22 cellular contexts compared by ENCODE assay signal in the genomic region with DNA sequence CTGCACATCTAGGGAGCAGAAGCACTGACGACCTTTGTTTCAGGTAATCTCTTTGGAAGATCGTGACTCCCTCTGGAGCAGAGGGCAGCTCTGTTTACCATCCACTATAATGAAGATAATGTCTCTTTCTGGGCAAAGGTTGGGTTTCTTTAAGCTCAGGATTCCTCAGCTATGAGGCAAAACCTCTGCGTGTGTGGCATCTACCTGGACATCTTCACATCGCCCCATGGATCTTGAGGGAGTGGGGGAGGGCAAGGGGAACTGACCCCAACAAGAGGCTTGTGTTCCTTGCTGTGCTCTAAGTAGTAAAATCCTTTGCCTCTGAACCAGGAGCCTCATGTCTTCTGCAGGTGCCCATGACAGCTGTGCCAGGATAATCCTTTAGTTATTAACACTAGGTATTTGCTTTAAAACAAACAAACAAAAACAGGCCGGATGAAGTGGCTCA. TPM values are rescaled to one million over a fixed set of nuclear protein-coding genes. Genes with fewer than 3 reads are reported as not detected.
"Had no signal": no experiment of that assay in that cellular context is flagged by ENCODE, and none has a peak within 500 bp of the region (broad histone marks: within the 10 kb centered on the region; RNA-seq: fewer than 3 reads in every experiment).

No MANE protein-coding gene starts in this region.

- H3K4me1 ChIP-seq: foreskin keratinocyte, prostate gland, suprapubic skin had no signal

- H3K4me3 ChIP-seq: left lung, prostate gland, smooth muscle cell, suprapubic skin had no signal

- ATAC-seq: foreskin keratinocyte; left lung; natural killer cell treated with Interleukin-12 subunit alpha and Interleukin-12 subunit beta and Interleukin-15 and Interleukin-18, amount 100 ng/mL, for 72 hours; T-cell had no signal

- H3K27me3 Mint-ChIP-seq: memory B cell; stimulated activated naive CD8-positive, alpha-beta T cell treated with anti-CD3 and anti-CD28 coated beads, Interleukin-15, Interleukin-2, amounts not matched to agents 100 ng/mL and 50 ng/mL, for 24 hours had no signal

- H3K27ac ChIP-seq: foreskin keratinocyte, left lung, prostate gland, suprapubic skin had no signal

- H3K4me3 Mint-ChIP-seq: activated naive CD8-positive, alpha-beta T cell treated with anti-CD3 and anti-CD28 coated beads, Interleukin-2, amount 10 ng/mL, durations not matched to agents 7 days and 5 days; activated T-helper 1 cell treated with anti-CD3 and anti-CD28 coated beads, Interleukin-12 subunit alpha, Interleukin-12 subunit beta, Interleukin-2, Interleukin-4 antibody, amounts not matched to agents 30 ng/mL and 10 ng/mL and 1 ng/mL, durations not matched to agents 14 hours and 24 hours and 36 hours; brain; memory B cell; natural killer cell treated with Interleukin-12 subunit alpha and Interleukin-12 subunit beta and Interleukin-15 and Interleukin-18, amount 100 ng/mL, for 72 hours; stimulated activated naive CD8-positive, alpha-beta T cell treated with anti-CD3 and anti-CD28 coated beads, Interleukin-15, Interleukin-2, amounts not matched to agents 100 ng/mL and 50 ng/mL, for 24 hours; T-cell had no signal

- H3K36me3 ChIP-seq: left lung, prostate gland, suprapubic skin had no signal

- H3K4me2 ChIP-seq: smooth muscle cell had no signal

- H3K27ac Mint-ChIP-seq: activated naive CD8-positive, alpha-beta T cell treated with anti-CD3 and anti-CD28 coated beads, Interleukin-2, amount 10 ng/mL, durations not matched to agents 7 days and 5 days; activated T-helper 1 cell treated with anti-CD3 and anti-CD28 coated beads, Interleukin-12 subunit alpha, Interleukin-12 subunit beta, Interleukin-2, Interleukin-4 antibody, amounts not matched to agents 30 ng/mL and 10 ng/mL and 1 ng/mL, durations not matched to agents 14 hours and 24 hours and 36 hours; memory B cell; natural killer cell treated with Interleukin-12 subunit alpha and Interleukin-12 subunit beta and Interleukin-15 and Interleukin-18, amount 100 ng/mL, for 72 hours; stimulated activated naive CD8-positive, alpha-beta T cell treated with anti-CD3 and anti-CD28 coated beads, Interleukin-15, Interleukin-2, amounts not matched to agents 100 ng/mL and 50 ng/mL, for 24 hours; T-cell had no signal

- H3K4me1 Mint-ChIP-seq: activated naive CD8-positive, alpha-beta T cell treated with anti-CD3 and anti-CD28 coated beads, Interleukin-2, amount 10 ng/mL, durations not matched to agents 7 days and 5 days; brain had no signal

- H3K9me3 ChIP-seq: prostate gland had no signal

- DNase-seq: activated CD4-positive, CD25-positive, alpha-beta regulatory T cell treated with anti-CD3 and anti-CD28 coated beads, Interleukin-2, amount 50 U/mL, for 72 hours; activated naive CD8-positive, alpha-beta T cell treated with anti-CD3 and anti-CD28 coated beads, Interleukin-2, amount 10 ng/mL, durations not matched to agents 7 days and 5 days; central memory CD4-positive, alpha-beta T cell; cortex of kidney; effector CD4-positive, alpha-beta T cell; foreskin keratinocyte; left lung; occipital lobe; right cardiac atrium; T-cell; T-helper 9 cell had no signal

- H3K27me3 ChIP-seq: foreskin keratinocyte, left lung, suprapubic skin had no signal

RNA-seq across cellular contexts. Expression of a gene that starts 19.6 kb away (rescaled TPM):
- total RNA-seq: activated CD8-positive, alpha-beta memory T cell treated with anti-CD3 and anti-CD28 coated beads for 36 hours; activated naive CD8-positive, alpha-beta T cell treated with anti-CD3 and anti-CD28 coated beads, Interleukin-2, amount 10 ng/mL, durations not matched to agents 7 days and 5 days; activated T-helper 1 cell treated with anti-CD3 and anti-CD28 coated beads, Interleukin-12 subunit alpha, Interleukin-12 subunit beta, Interleukin-2, Interleukin-4 antibody, amounts not matched to agents 30 ng/mL and 10 ng/mL and 1 ng/mL, durations not matched to agents 14 hours and 24 hours and 36 hours; endothelial cell of umbilical vein; foreskin keratinocyte; left lung; occipital lobe; prostate gland; right cardiac atrium; smooth muscle cell; suprapubic skin; urinary bladder had no signal
- polyA plus RNA-seq: endothelial cell of umbilical vein, foreskin keratinocyte, right cardiac atrium, urinary bladder had no signal
